ENCODE assay signal across 20 cellular contexts in genomic region chr1:111218947-111219346, GRCh38. TPM values are rescaled to one million over a fixed set of nuclear protein-coding genes. Genes with fewer than 3 reads are reported as not detected.
DNase-seq lines count a peak whose midpoint lies in the region; ATAC-seq and TF ChIP-seq lines count a peak whose summit lies in the region.
"Had no signal": no experiment of that assay in that cellular context is flagged by ENCODE, and none has a peak within 500 bp of the region (broad histone marks: within the 10 kb centered on the region; RNA-seq: fewer than 3 reads in every experiment).

No MANE protein-coding gene starts in this region.

- no peaks in the 10 kb centered on the region for H4K20me1 ChIP-seq in Loucy (ENCODE audit: insufficient read depth, low read length, poor library complexity, severe bottlenecking)

- no peak for TF ChIP-seq EP300 in esophagus muscularis mucosa (IDR thresholded peaks at IDR 0.05)

- peak overlapping the region; percentile 91 for H3K27ac Mint-ChIP-seq in activated CD8-positive, alpha-beta memory T cell treated with anti-CD3 and anti-CD28 coated beads, Interleukin-2, amount 10 ng/mL, durations not matched to agents 7 days and 5 days
- H3K27ac Mint-ChIP-seq in activated naive CD8-positive, alpha-beta T cell treated with anti-CD3 and anti-CD28 coated beads, Interleukin-2, amount 10 ng/mL, durations not matched to agents 7 days and 5 days: peak overlapping the region; percentile 91
- H3K27ac Mint-ChIP-seq: nephron progenitor cell had no signal

- H3K9ac ChIP-seq in Loucy (ENCODE audit: low read depth, low read length, poor library complexity, severe bottlenecking): peak overlapping the region; percentile 76

- no peaks in the 10 kb centered on the region for H3K9me2 ChIP-seq in Loucy (replicated peaks; ENCODE audit: low read depth, low read length)

- no peak for TF ChIP-seq CTCF in Loucy (conservative IDR thresholded peaks at IDR 0.05; ENCODE audit: low read length)
- no peak for TF ChIP-seq CTCF in spleen (IDR thresholded peaks at IDR 0.05 in 8 of 11, conservative IDR thresholded peaks at IDR 0.05 in 3 of 11)
- no peak for TF ChIP-seq CTCF in esophagus muscularis mucosa (IDR thresholded peaks at IDR 0.05)
- TF ChIP-seq CTCF in esophagus squamous epithelium (IDR thresholded peaks at IDR 0.05): no peak

- CTCF ChIA-PET in activated CD8-positive, alpha-beta memory T cell treated with anti-CD3 and anti-CD28 coated beads, Interleukin-2, amount 10 ng/mL, durations not matched to agents 7 days and 5 days (lab: Charles Lee): interaction anchor here (0.6 to 20.1 kb wide), 7 partner anchors 11 to 289 kb away, joined by 3 to 392 read pairs (median 6); partner anchors contain the start of genes CEPT1, DENND2D and DRAM2

- no peaks in the 10 kb centered on the region for H3K27me3 Mint-ChIP-seq in activated CD8-positive, alpha-beta memory T cell treated with anti-CD3 and anti-CD28 coated beads, Interleukin-2, amount 10 ng/mL, durations not matched to agents 7 days and 5 days
- no peaks in the 10 kb centered on the region for H3K27me3 Mint-ChIP-seq in activated naive CD8-positive, alpha-beta T cell treated with anti-CD3 and anti-CD28 coated beads, Interleukin-2, amount 10 ng/mL, durations not matched to agents 7 days and 5 days

- TF ChIP-seq POLR2A in spleen (IDR thresholded peaks at IDR 0.05) (no peak), esophagus muscularis mucosa (IDR thresholded peaks at IDR 0.05; ENCODE audit: low read depth) (no peak), esophagus squamous epithelium (IDR thresholded peaks at IDR 0.05) (no peak)

- POLR2A ChIA-PET in activated naive CD8-positive, alpha-beta T cell treated with anti-CD3 and anti-CD28 coated beads, Interleukin-2, amount 10 ng/mL, durations not matched to agents 7 days and 5 days (lab: Charles Lee): interaction anchor here (0.6 to 12.1 kb wide), 9 partner anchors 9 to 432 kb away, joined by 3 to 948 read pairs (median 5); partner anchors contain the start of genes CD53, CEPT1, CHI3L2 and DENND2D

- no peak overlapping the region for H2AFZ ChIP-seq in Loucy (ENCODE audit: low read length)

- no peak overlapping the region for H3K4me3 Mint-ChIP-seq in activated CD8-positive, alpha-beta memory T cell treated with anti-CD3 and anti-CD28 coated beads, Interleukin-2, amount 10 ng/mL, durations not matched to agents 7 days and 5 days
- H3K4me3 Mint-ChIP-seq in activated naive CD8-positive, alpha-beta T cell treated with anti-CD3 and anti-CD28 coated beads, Interleukin-2, amount 10 ng/mL, durations not matched to agents 7 days and 5 days: peak overlapping the region; percentile 77
- H3K4me3 Mint-ChIP-seq: nephron progenitor cell had no signal

- no peaks in the 10 kb centered on the region for H3K36me3 ChIP-seq in Loucy (ENCODE audit: insufficient read depth, low read length)
- no peaks in the 10 kb centered on the region for H3K36me3 ChIP-seq in spleen
- no peaks in the 10 kb centered on the region for H3K36me3 ChIP-seq in esophagus muscularis mucosa
- H3K36me3 ChIP-seq in esophagus squamous epithelium: no peaks in the 10 kb centered on the region
- H3K36me3 ChIP-seq: right lobe of liver, SJSA1 had no signal

- 74 to 92% (median 76%) methylated on average over 5 of the region's 5 CpGs for WGBS in spleen, 5 donors
- WGBS in esophagus muscularis mucosa: 98% methylated on average over 5 of the region's 5 CpGs
- WGBS in esophagus squamous epithelium, 2 donors: 88 to 93% methylated on average over 5 of the region's 5 CpGs

- ATAC-seq in activated CD8-positive, alpha-beta memory T cell treated with anti-CD3 and anti-CD28 coated beads, Interleukin-2, amount 10 ng/mL, durations not matched to agents 7 days and 5 days: no peak
- ATAC-seq in activated naive CD8-positive, alpha-beta T cell treated with anti-CD3 and anti-CD28 coated beads, Interleukin-2, amount 10 ng/mL, durations not matched to agents 7 days and 5 days (ENCODE audit: low read depth): no peak
- no peak for ATAC-seq in HG03175 (IDR thresholded peaks at IDR 0.05; ENCODE audit: unreplicated experiment)
- ATAC-seq: body of pancreas, right lobe of liver had no signal

- H3K9me3 Mint-ChIP-seq in activated CD8-positive, alpha-beta memory T cell treated with anti-CD3 and anti-CD28 coated beads, Interleukin-2, amount 10 ng/mL, durations not matched to agents 7 days and 5 days (ENCODE audit: low read depth): no peaks in the 10 kb centered on the region
- H3K9me3 Mint-ChIP-seq in activated naive CD8-positive, alpha-beta T cell treated with anti-CD3 and anti-CD28 coated beads, Interleukin-2, amount 10 ng/mL, durations not matched to agents 7 days and 5 days: no peaks in the 10 kb centered on the region
- H3K9me3 Mint-ChIP-seq: nephron progenitor cell had no signal

- no peaks in the 10 kb centered on the region for H3K9me3 ChIP-seq in Loucy (ENCODE audit: insufficient read depth, low read depth, low read length)
- H3K9me3 ChIP-seq in spleen: no peaks in the 10 kb centered on the region
- H3K9me3 ChIP-seq in esophagus muscularis mucosa: no peaks in the 10 kb centered on the region
- H3K9me3 ChIP-seq in esophagus squamous epithelium: no peaks in the 10 kb centered on the region
- H3K9me3 ChIP-seq: body of pancreas, right lobe of liver, SJSA1 had no signal

- peaks cover 23% of the 10 kb centered on the region for H3F3A ChIP-seq in Loucy (ENCODE audit: low read depth)

- H3K4me1 ChIP-seq in Loucy (ENCODE audit: insufficient read depth, low read length, poor library complexity, severe bottlenecking): peaks cover 89% of the 10 kb centered on the region
- H3K4me1 ChIP-seq in spleen: peaks cover 54 to 100% (median 99%) of the 10 kb centered on the region in 6 donors
- H3K4me1 ChIP-seq in esophagus muscularis mucosa: peaks cover 0 to 12% (median 11%) of the 10 kb centered on the region in 4 donors
- H3K4me1 ChIP-seq in esophagus squamous epithelium: peaks cover 13 to 69% (median 23%) of the 10 kb centered on the region in 3 donors
- H3K4me1 ChIP-seq: SJSA1 had no signal

- H3K79me2 ChIP-seq in Loucy (ENCODE audit: insufficient read depth, low read length): peaks cover 8% of the 10 kb centered on the region; the same call in 1 of the 2 replicates

- H3K27me3 ChIP-seq in Loucy (ENCODE audit: insufficient read depth, low read length, poor library complexity, severe bottlenecking) (no peaks in the 10 kb centered on the region), spleen (replicated peaks in 1 of 7) (no peaks in the 10 kb centered on the region), esophagus muscularis mucosa (peaks cover 0 to 6% (median 0%) of the 10 kb centered on the region in 4 donors), esophagus squamous epithelium (no peaks in the 10 kb centered on the region)
- H3K27me3 ChIP-seq: body of pancreas, right lobe of liver, SJSA1 had no signal

- H3K4me3 ChIP-seq in Loucy (ENCODE audit: low read length, poor library complexity, severe bottlenecking) (no peak overlapping the region), spleen (no peak overlapping the region), esophagus muscularis mucosa (no peak overlapping the region), esophagus squamous epithelium (no peak overlapping the region)
- H3K4me3 ChIP-seq: body of pancreas, right lobe of liver, SJSA1 had no signal

- H3K4me1 Mint-ChIP-seq in activated CD8-positive, alpha-beta memory T cell treated with anti-CD3 and anti-CD28 coated beads, Interleukin-2, amount 10 ng/mL, durations not matched to agents 7 days and 5 days: peaks cover 94% of the 10 kb centered on the region
- peaks cover 89% of the 10 kb centered on the region for H3K4me1 Mint-ChIP-seq in activated naive CD8-positive, alpha-beta T cell treated with anti-CD3 and anti-CD28 coated beads, Interleukin-2, amount 10 ng/mL, durations not matched to agents 7 days and 5 days

- peaks cover 6% of the 10 kb centered on the region for H3K36me3 Mint-ChIP-seq in activated CD8-positive, alpha-beta memory T cell treated with anti-CD3 and anti-CD28 coated beads, Interleukin-2, amount 10 ng/mL, durations not matched to agents 7 days and 5 days
- peaks cover 8% of the 10 kb centered on the region for H3K36me3 Mint-ChIP-seq in activated naive CD8-positive, alpha-beta T cell treated with anti-CD3 and anti-CD28 coated beads, Interleukin-2, amount 10 ng/mL, durations not matched to agents 7 days and 5 days

- H3K4me2 ChIP-seq in Loucy (ENCODE audit: low read depth, low read length, poor library complexity, severe bottlenecking): peak overlapping the region; percentile 80

- no peak for DNase-seq in activated CD8-positive, alpha-beta memory T cell treated with anti-CD3 and anti-CD28 coated beads, Interleukin-2, amount 10 ng/mL, durations not matched to agents 7 days and 5 days
- DNase-seq in activated CD8-positive, alpha-beta memory T cell treated with anti-CD3 and anti-CD28 coated beads, Interleukin-2, amount 50 U/mL, for 4 hours: no peak
- no peak for DNase-seq in activated naive CD8-positive, alpha-beta T cell treated with anti-CD3 and anti-CD28 coated beads, Interleukin-2, amount 10 ng/mL, durations not matched to agents 7 days and 5 days
- DNase-seq in spleen (no peak), esophagus muscularis mucosa (ENCODE audit: extremely low spot score) (no peak), esophagus squamous epithelium (lab: John Stamatoyannopoulos, UW) (no peak)
- DNase-seq: body of pancreas; Calu3; NCI-H1105 treated with DMSO at 0.1 percent for 48 hours; NCI-H2171; nephron progenitor cell; right lobe of liver; stimulated activated CD4-positive, alpha-beta T cell treated with anti-CD3 and anti-CD28 coated beads, Interleukin-2, amount 100 ng/mL, for 48 hours had no signal

- intact Hi-C loops in spleen (cut with DNase I; ENCODE audit: low total_unique reads) (no loop called here), esophagus muscularis mucosa (cut with DNase I) (no loop called here), esophagus squamous epithelium (cut with DNase I) (no loop called here)

- peak overlapping the region; percentile 63 to 88 (median 84) for H3K27ac ChIP-seq in spleen
- H3K27ac ChIP-seq in esophagus muscularis mucosa (replicated peaks in 1 of 4): no peak overlapping the region
- no peak overlapping the region for H3K27ac ChIP-seq in esophagus squamous epithelium
- H3K27ac ChIP-seq: body of pancreas, right lobe of liver, SJSA1, VCaP had no signal

RNA-seq across cellular contexts. Expression of gene CHI3L2, which starts 8.6 kb away (rescaled TPM):
- 10 to 100 TPM in 1 of 2 experiments, 1 to 10 TPM in 1; 6.7 to 13.0 TPM for total RNA-seq in activated CD8-positive, alpha-beta memory T cell treated with anti-CD3 and anti-CD28 coated beads, Interleukin-2, amount 10 ng/mL, durations not matched to agents 7 days and 5 days
- total RNA-seq in activated naive CD8-positive, alpha-beta T cell treated with anti-CD3 and anti-CD28 coated beads, Interleukin-2, amount 10 ng/mL, durations not matched to agents 7 days and 5 days: 10 to 100 TPM; 30.5 to 33.9 TPM
- total RNA-seq in spleen: 10 to 100 TPM in 6 of 7 donors, 1 to 10 TPM in 1; 6.0 to 58.3 (median 25.6) TPM
- 100 to 1,000 TPM in 1 of 3 donors, 10 to 100 TPM in 2; 40.1 to 159 (median 59.2) TPM for polyA plus RNA-seq in spleen
- 1 to 10 TPM in 2 of 4 donors, not detected in 2; 1.7 to 5.4 TPM for total RNA-seq in esophagus muscularis mucosa
- 10 to 100 TPM in 1 of 4 donors, 1 to 10 TPM in 2, under 1 TPM in 1; 0.57 to 42.4 (median 1.8) TPM for total RNA-seq in esophagus squamous epithelium
- total RNA-seq: A673, body of pancreas, fibroblast of villous mesenchyme, H1, SJSA1 had no signal
- polyA plus RNA-seq: H1 had no signal

RNA-seq across cellular contexts. Expression of gene DENND2D, which starts 18.5 kb away (rescaled TPM):
- total RNA-seq in activated CD8-positive, alpha-beta memory T cell treated with anti-CD3 and anti-CD28 coated beads, Interleukin-2, amount 10 ng/mL, durations not matched to agents 7 days and 5 days: 100 to 1,000 TPM; 187 to 209 TPM
- total RNA-seq in activated naive CD8-positive, alpha-beta T cell treated with anti-CD3 and anti-CD28 coated beads, Interleukin-2, amount 10 ng/mL, durations not matched to agents 7 days and 5 days: 100 to 1,000 TPM; 293 to 299 TPM
- 100 to 1,000 TPM; 127 to 182 (median 153) TPM for total RNA-seq in spleen
- polyA plus RNA-seq in spleen: 100 to 1,000 TPM in 2 of 3 donors, 10 to 100 TPM in 1; 90.3 to 106 (median 101) TPM
- 10 to 100 TPM in 1 of 4 donors, 1 to 10 TPM in 3; 4.0 to 13.8 (median 5.2) TPM for total RNA-seq in esophagus muscularis mucosa
- 10 to 100 TPM; 55.3 to 73.3 (median 66.5) TPM for total RNA-seq in esophagus squamous epithelium
- total RNA-seq: A673, SJSA1 had no signal

Comparison
In these comparisons a context has a peak if more than half of its experiments do, and no peak if none do; other contexts are left out.
1. H3K27ac ChIP-seq: peak in spleen (8 of 8); none in esophagus muscularis mucosa (0 of 4) and esophagus squamous epithelium (0 of 4).